2 cellular contexts compared by ENCODE assay signal in the genomic region with DNA sequence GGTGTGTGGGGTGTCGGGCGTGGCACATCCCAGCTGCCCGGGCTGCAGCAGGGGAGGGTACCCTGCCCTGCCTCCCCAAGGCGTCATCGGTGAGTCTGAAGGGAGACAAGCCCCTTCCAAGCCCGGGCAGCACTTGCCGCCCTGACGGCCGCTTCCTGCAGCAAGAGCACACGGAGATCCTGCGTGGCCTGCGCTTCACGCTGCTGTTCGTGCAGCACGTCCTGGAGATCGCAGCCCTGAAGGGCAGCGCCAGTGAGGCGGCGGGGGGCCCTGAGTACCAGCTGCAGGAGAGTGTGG.
TF ChIP-seq lines count a peak whose summit lies in the region.

No MANE protein-coding gene starts in this region.

TF ChIP-seq in IMR-90, 13 proteins besides CTCF, POLR2A, EP300 and RAD21:
- TF ChIP-seq MAZ (IDR thresholded peaks at IDR 0.05; ENCODE audit: borderline replicate concordance, low read depth, low read length) (no peak), SMC3 (IDR thresholded peaks at IDR 0.05; ENCODE audit: low read depth, low read length) (no peak), MXI1 (IDR thresholded peaks at IDR 0.05; ENCODE audit: borderline replicate concordance, low read depth, low read length) (no peak), FOS (IDR thresholded peaks at IDR 0.05; ENCODE audit: low read depth, low read length) (no peak), NFE2L2 (IDR thresholded peaks at IDR 0.05; ENCODE audit: low read depth, low read length) (no peak), CEBPB (IDR thresholded peaks at IDR 0.05; ENCODE audit: low read depth, low read length) (no peak), BHLHE40 (IDR thresholded peaks at IDR 0.05; ENCODE audit: low read depth, low read length) (no peak), MAFK (IDR thresholded peaks at IDR 0.05; ENCODE audit: low read depth, low read length) (no peak), RCOR1 (IDR thresholded peaks at IDR 0.05; ENCODE audit: insufficient replicate concordance, low read length) (no peak), RFX5 (IDR thresholded peaks at IDR 0.05; ENCODE audit: low read depth, low read length) (no peak), CHD1 (IDR thresholded peaks at IDR 0.05; ENCODE audit: low read depth, low read length) (no peak)
- TF ChIP-seq, protein P1, sequence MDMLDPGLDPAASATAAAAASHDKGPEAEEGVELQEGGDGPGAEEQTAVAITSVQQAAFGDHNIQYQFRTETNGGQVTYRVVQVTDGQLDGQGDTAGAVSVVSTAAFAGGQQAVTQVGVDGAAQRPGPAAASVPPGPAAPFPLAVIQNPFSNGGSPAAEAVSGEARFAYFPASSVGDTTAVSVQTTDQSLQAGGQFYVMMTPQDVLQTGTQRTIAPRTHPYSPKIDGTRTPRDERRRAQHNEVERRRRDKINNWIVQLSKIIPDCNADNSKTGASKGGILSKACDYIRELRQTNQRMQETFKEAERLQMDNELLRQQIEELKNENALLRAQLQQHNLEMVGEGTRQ (IDR thresholded peaks at IDR 0.05; ENCODE audit: low read depth, low read length) = no peak
- TF ChIP-seq, protein P2, sequence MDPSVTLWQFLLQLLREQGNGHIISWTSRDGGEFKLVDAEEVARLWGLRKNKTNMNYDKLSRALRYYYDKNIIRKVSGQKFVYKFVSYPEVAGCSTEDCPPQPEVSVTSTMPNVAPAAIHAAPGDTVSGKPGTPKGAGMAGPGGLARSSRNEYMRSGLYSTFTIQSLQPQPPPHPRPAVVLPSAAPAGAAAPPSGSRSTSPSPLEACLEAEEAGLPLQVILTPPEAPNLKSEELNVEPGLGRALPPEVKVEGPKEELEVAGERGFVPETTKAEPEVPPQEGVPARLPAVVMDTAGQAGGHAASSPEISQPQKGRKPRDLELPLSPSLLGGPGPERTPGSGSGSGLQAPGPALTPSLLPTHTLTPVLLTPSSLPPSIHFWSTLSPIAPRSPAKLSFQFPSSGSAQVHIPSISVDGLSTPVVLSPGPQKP (IDR thresholded peaks at IDR 0.05; ENCODE audit: borderline replicate concordance, low read depth, low read length) = no peak

TF ChIP-seq in SK-N-SH, 30 proteins besides CTCF, POLR2A, EP300 and RAD21:
- no peak for TF ChIP-seq POLR2AphosphoS5 (IDR thresholded peaks at IDR 0.05; ENCODE audit: low read depth, low read length)
- TF ChIP-seq TEAD4 (IDR thresholded peaks at IDR 0.05; ENCODE audit: borderline replicate concordance, insufficient read depth) = no peak
- no peak for TF ChIP-seq FOSL2 (IDR thresholded peaks at IDR 0.05; ENCODE audit: borderline replicate concordance, low read depth)
- no peak for TF ChIP-seq FOXM1 (IDR thresholded peaks at IDR 0.05; ENCODE audit: low read depth)
- TF ChIP-seq EZH2phosphoT487 (IDR thresholded peaks at IDR 0.05; ENCODE audit: borderline replicate concordance, low read depth) = no peak
- TF ChIP-seq SMC3 (IDR thresholded peaks at IDR 0.05; ENCODE audit: low read depth, low read length) = no peak
- TF ChIP-seq SIN3A (IDR thresholded peaks at IDR 0.05; ENCODE audit: borderline replicate concordance, low read depth, low read length) = no peak
- TF ChIP-seq GATA2 (CRISPR knock-in tag; IDR thresholded peaks at IDR 0.05) = no peak
- no peak for TF ChIP-seq RCOR1 (IDR thresholded peaks at IDR 0.05; ENCODE audit: low read length)
- no peak for TF ChIP-seq FOXJ3 (CRISPR knock-in tag; IDR thresholded peaks at IDR 0.05)
- TF ChIP-seq, protein P3, sequence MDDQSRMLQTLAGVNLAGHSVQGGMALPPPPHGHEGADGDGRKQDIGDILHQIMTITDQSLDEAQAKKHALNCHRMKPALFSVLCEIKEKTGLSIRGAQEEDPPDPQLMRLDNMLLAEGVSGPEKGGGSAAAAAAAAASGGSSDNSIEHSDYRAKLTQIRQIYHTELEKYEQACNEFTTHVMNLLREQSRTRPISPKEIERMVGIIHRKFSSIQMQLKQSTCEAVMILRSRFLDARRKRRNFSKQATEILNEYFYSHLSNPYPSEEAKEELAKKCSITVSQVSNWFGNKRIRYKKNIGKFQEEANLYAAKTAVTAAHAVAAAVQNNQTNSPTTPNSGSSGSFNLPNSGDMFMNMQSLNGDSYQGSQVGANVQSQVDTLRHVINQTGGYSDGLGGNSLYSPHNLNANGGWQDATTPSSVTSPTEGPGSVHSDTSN (IDR thresholded peaks at IDR 0.05) = no peak
- TF ChIP-seq TAF1 (IDR thresholded peaks at IDR 0.05; ENCODE audit: borderline replicate concordance, low read depth, low read length) = no peak
- TF ChIP-seq NFIC (IDR thresholded peaks at IDR 0.05; ENCODE audit: borderline replicate concordance) = no peak
- TF ChIP-seq, protein P4, sequence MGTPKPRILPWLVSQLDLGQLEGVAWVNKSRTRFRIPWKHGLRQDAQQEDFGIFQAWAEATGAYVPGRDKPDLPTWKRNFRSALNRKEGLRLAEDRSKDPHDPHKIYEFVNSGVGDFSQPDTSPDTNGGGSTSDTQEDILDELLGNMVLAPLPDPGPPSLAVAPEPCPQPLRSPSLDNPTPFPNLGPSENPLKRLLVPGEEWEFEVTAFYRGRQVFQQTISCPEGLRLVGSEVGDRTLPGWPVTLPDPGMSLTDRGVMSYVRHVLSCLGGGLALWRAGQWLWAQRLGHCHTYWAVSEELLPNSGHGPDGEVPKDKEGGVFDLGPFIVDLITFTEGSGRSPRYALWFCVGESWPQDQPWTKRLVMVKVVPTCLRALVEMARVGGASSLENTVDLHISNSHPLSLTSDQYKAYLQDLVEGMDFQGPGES (IDR thresholded peaks at IDR 0.05; ENCODE audit: low read depth, low read length) = no peak
